Comparison of ENCODE assay signal across 15 cellular contexts in genomic region chr4:8703857-8704495, GRCh38.
"Had no signal": no experiment of that assay in that cellular context is flagged by ENCODE, and none has a peak within 500 bp of the region (broad histone marks: within the 10 kb centered on the region; RNA-seq: fewer than 3 reads in every experiment).

No MANE protein-coding gene starts in this region.

- H3K9me3 Mint-ChIP-seq: activated naive CD8-positive, alpha-beta T cell treated with anti-CD3 and anti-CD28 coated beads, Interleukin-2, amount 10 ng/mL, durations not matched to agents 7 days and 5 days; neural crest cell; stimulated activated memory B cell treated with anti-CD40 and anti-IgM and Interleukin-4, amounts not matched to agents 10 μg/mL and 1 μg/mL and 100 μg/mL, for 72 hours; T-cell had no signal

- H3K9me3 ChIP-seq: ascending aorta, heart left ventricle, SJSA1, upper lobe of left lung had no signal

- H3K4me3 ChIP-seq: ascending aorta, heart left ventricle, SJSA1, smooth muscle cell, upper lobe of left lung had no signal

- H3K4me1 Mint-ChIP-seq: activated naive CD8-positive, alpha-beta T cell treated with anti-CD3 and anti-CD28 coated beads, Interleukin-2, amount 10 ng/mL, durations not matched to agents 7 days and 5 days; stimulated activated memory B cell treated with anti-CD40 and anti-IgM and Interleukin-4, amounts not matched to agents 10 μg/mL and 1 μg/mL and 100 μg/mL, for 72 hours; T-cell had no signal

- DNase-seq: activated CD4-positive, alpha-beta T cell treated with anti-CD3 and anti-CD28 coated beads for 4 hours; activated naive CD8-positive, alpha-beta T cell treated with anti-CD3 and anti-CD28 coated beads, Interleukin-2, amount 10 ng/mL, durations not matched to agents 7 days and 5 days; foreskin keratinocyte; stimulated activated CD4-positive, alpha-beta T cell treated with anti-CD3 and anti-CD28 coated beads, Interleukin-1b, Interleukin-23, amount 100 ng/mL, for 48 hours; T1000 had no signal

- ATAC-seq: foreskin keratinocyte; heart left ventricle; stimulated activated memory B cell treated with anti-CD40 and anti-IgM and Interleukin-4, amounts not matched to agents 10 μg/mL and 1 μg/mL and 100 μg/mL, for 72 hours; T-cell had no signal

- H3K27ac ChIP-seq: ascending aorta, foreskin keratinocyte, heart left ventricle, parathyroid adenoma, SJSA1, upper lobe of left lung, VCaP had no signal

- H3K36me3 Mint-ChIP-seq: activated naive CD8-positive, alpha-beta T cell treated with anti-CD3 and anti-CD28 coated beads, Interleukin-2, amount 10 ng/mL, durations not matched to agents 7 days and 5 days; stimulated activated memory B cell treated with anti-CD40 and anti-IgM and Interleukin-4, amounts not matched to agents 10 μg/mL and 1 μg/mL and 100 μg/mL, for 72 hours; T-cell had no signal

- H3K4me3 Mint-ChIP-seq: activated naive CD8-positive, alpha-beta T cell treated with anti-CD3 and anti-CD28 coated beads, Interleukin-2, amount 10 ng/mL, durations not matched to agents 7 days and 5 days; neural crest cell; stimulated activated memory B cell treated with anti-CD40 and anti-IgM and Interleukin-4, amounts not matched to agents 10 μg/mL and 1 μg/mL and 100 μg/mL, for 72 hours; T-cell had no signal

- H3K27me3 ChIP-seq: ascending aorta, foreskin keratinocyte, SJSA1, upper lobe of left lung had no signal

- H3K4me1 ChIP-seq: ascending aorta, foreskin keratinocyte, heart left ventricle, parathyroid adenoma, SJSA1, upper lobe of left lung had no signal

- H3K36me3 ChIP-seq: ascending aorta, heart left ventricle, SJSA1, upper lobe of left lung had no signal

- H3K27me3 Mint-ChIP-seq: activated naive CD8-positive, alpha-beta T cell treated with anti-CD3 and anti-CD28 coated beads, Interleukin-2, amount 10 ng/mL, durations not matched to agents 7 days and 5 days had no signal

- H3K27ac Mint-ChIP-seq: activated naive CD8-positive, alpha-beta T cell treated with anti-CD3 and anti-CD28 coated beads, Interleukin-2, amount 10 ng/mL, durations not matched to agents 7 days and 5 days; stimulated activated memory B cell treated with anti-CD40 and anti-IgM and Interleukin-4, amounts not matched to agents 10 μg/mL and 1 μg/mL and 100 μg/mL, for 72 hours; T-cell had no signal
